In the genomic region with DNA sequence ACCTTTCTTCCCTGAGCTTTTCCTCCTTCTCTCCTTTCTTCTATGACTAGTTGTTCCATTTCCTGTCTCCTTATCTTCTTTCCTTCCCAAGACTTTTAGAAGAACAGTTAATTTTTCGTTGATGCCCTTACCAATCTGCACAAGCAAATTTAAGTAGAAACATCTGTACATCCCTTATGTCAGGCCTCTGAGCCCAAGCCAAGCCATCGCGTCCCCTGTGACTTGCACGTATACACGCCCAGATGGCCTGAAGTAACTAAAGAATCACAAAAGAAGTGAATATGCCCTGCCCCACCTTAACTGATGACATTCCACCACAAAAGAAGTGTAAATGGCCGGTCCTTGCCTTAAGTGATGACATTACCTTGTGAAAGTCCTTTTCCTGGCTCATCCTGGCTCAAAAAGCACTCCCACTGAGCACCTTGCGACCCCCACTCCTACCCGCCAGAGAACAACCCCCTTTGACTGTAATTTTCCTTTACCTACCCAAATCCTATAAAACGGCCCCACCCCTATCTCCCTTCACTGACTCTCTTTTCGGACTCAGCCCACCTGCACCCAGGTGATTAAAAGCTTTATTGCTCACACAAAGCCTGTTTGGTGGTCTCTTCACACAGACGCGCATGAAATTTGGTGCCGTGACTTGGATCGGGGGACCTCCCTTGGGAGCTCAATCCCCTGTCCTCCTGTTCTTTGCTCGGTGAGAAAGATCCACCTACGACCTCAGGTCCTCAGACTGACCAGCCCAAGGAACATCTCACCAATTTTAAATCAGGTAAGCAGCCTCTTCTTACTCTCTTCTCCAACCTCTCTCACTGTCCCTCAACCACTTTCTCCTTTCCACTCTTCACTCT, we compare ENCODE assay signal across 1 cellular context.
TF ChIP-seq lines count a peak whose summit lies in the region.

No MANE protein-coding gene starts in this region.

TF ChIP-seq in H1, 55 proteins besides CTCF, POLR2A, EP300 and RAD21:
- peak; percentile 44; the same call in 1 of the 2 replicates for TF ChIP-seq TAF1 (IDR thresholded peaks at IDR 0.05; ENCODE audit: low read depth, low read length)
- TF ChIP-seq TBP (IDR thresholded peaks at IDR 0.05; ENCODE audit: low read depth, low read length): peak; percentile 53; the same call in 1 of the 2 replicates
- peak; percentile 7 for TF ChIP-seq NANOG (IDR thresholded peaks at IDR 0.05; ENCODE audit: insufficient read depth, low read depth, low read length, poor library complexity, severe bottlenecking)
